13 cellular contexts compared by ENCODE assay signal in the genomic region with DNA sequence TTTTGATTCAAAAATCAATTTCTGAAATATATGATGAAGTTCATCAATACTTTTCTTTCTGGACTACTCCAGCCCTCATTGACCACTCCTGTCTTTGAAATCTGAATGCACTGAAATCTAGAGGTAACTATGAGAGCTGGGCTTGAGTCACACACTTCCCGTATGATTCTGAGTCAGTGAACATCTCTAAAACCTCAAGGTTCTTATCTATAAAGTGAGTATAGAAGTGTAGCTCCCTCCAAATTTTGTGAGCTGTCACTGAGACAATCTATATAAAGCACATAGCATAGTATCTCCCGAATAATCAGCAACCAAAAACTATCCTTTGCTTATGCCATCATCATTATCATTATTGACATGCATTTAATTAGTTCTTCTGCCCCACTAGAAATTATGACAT.
DNase-seq lines count a peak whose midpoint lies in the region; ATAC-seq and TF ChIP-seq lines count a peak whose summit lies in the region.
"Had no signal": no experiment of that assay in that cellular context is flagged by ENCODE, and none has a peak within 500 bp of the region (broad histone marks: within the 10 kb centered on the region; RNA-seq: fewer than 3 reads in every experiment).

No MANE protein-coding gene starts in this region.

- peaks cover 0 to 6% of the 10 kb centered on the region in 2 donors for H3K4me1 Mint-ChIP-seq in effector memory CD8-positive, alpha-beta T cell (ENCODE audit: low read depth in 2 of 2)

- no TSS peak for BruUV-seq in A673 (replicated peaks; lab: Mats Ljungman, UMichigan)

- peaks cover 19% of the 10 kb centered on the region for H3K4me1 ChIP-seq in A673 (ENCODE audit: insufficient read depth, low read length, poor library complexity, severe bottlenecking)

- no peaks in the 10 kb centered on the region for H3K27me3 ChIP-seq in A673 (replicated peaks; ENCODE audit: insufficient read depth, low read depth, low read length, poor library complexity)

- DNase-seq in Daoy (ENCODE audit: low read depth) (peak; percentile 45), amniotic epithelial cell (ENCODE audit: low read depth) (peak; percentile 5), left lobe of liver (ENCODE audit: low spot score) (no peak), A673 (ENCODE audit: low spot score) (no peak)
- no peak for DNase-seq in effector memory CD8-positive, alpha-beta T cell
- DNase-seq in effector CD4-positive, alpha-beta T cell: no peak
- DNase-seq: GDM1; naive thymus-derived CD8-positive, alpha-beta T cell; NCI-H226; retina had no signal

- H3K4me3 ChIP-seq in A673 (ENCODE audit: low read depth, low read length, poor library complexity, severe bottlenecking): no peak overlapping the region

- H3K36me3 ChIP-seq in A673 (ENCODE audit: insufficient read depth, low read length, poor library complexity, severe bottlenecking): no peaks in the 10 kb centered on the region

- ATAC-seq in GM18868 (IDR thresholded peaks at IDR 0.05; ENCODE audit: unreplicated experiment) (peak; percentile 66), HG03342 (IDR thresholded peaks at IDR 0.05; ENCODE audit: unreplicated experiment) (peak; percentile 54), left lobe of liver (no peak)
- ATAC-seq in effector memory CD8-positive, alpha-beta T cell (replicated peaks): no peak
- ATAC-seq: naive thymus-derived CD8-positive, alpha-beta T cell had no signal

- H3K27me3 Mint-ChIP-seq in effector memory CD8-positive, alpha-beta T cell: peaks cover 19 to 20% of the 10 kb centered on the region in 2 donors

- CTCF ChIA-PET in A673 (lab: Charles Lee): interaction anchor here (0.8 kb wide), 1 partner anchor 393 kb away, joined by 3 read pairs; no protein-coding TSS in a partner anchor

- no peak overlapping the region for H3K4me3 Mint-ChIP-seq in effector memory CD8-positive, alpha-beta T cell
- H3K4me3 Mint-ChIP-seq: CD14-positive monocyte; naive thymus-derived CD8-positive, alpha-beta T cell had no signal

- no peak for TF ChIP-seq CTCF in A673 (conservative IDR thresholded peaks at IDR 0.05; ENCODE audit: low read depth, low read length)

- POLR2A ChIA-PET in A673 (lab: Charles Lee; ENCODE audit: low non-redundant PET): no interaction called here

- no peak overlapping the region for H3K27ac ChIP-seq in A673 (ENCODE audit: low read depth, low read length, poor library complexity, severe bottlenecking)

- H3K9me3 ChIP-seq in A673 (ENCODE audit: low read depth, low read length, poor library complexity, severe bottlenecking): no peaks in the 10 kb centered on the region

- no peak overlapping the region for H3K27ac Mint-ChIP-seq in effector memory CD8-positive, alpha-beta T cell

- H3K36me3 Mint-ChIP-seq in effector memory CD8-positive, alpha-beta T cell (ENCODE audit: insufficient read depth): no peaks in the 10 kb centered on the region
- H3K36me3 Mint-ChIP-seq: CD14-positive monocyte; naive thymus-derived CD8-positive, alpha-beta T cell had no signal

- intact Hi-C loops in A673 (cut with micrococcal nuclease; ENCODE audit: unreplicated experiment): loop anchor here (10.0 kb wide), 1 partner anchor 330 kb away; no protein-coding TSS in a partner anchor

- H3K9me3 Mint-ChIP-seq in effector memory CD8-positive, alpha-beta T cell: no peaks in the 10 kb centered on the region
- H3K9me3 Mint-ChIP-seq: naive thymus-derived CD8-positive, alpha-beta T cell had no signal

Comparison
In these comparisons a context has a peak if more than half of its experiments do, and no peak if none do; other contexts are left out.
1. DNase-seq: peak in Daoy (single experiment) and amniotic epithelial cell (single experiment); none in left lobe of liver (single experiment), effector memory CD8-positive, alpha-beta T cell (0 of 3), effector CD4-positive, alpha-beta T cell (single experiment) and A673 (single experiment).
2. ATAC-seq: peak in GM18868 (single experiment) and HG03342 (single experiment); none in left lobe of liver (single experiment) and effector memory CD8-positive, alpha-beta T cell (single experiment).